Comparison of ENCODE assay signal across 8 cellular contexts in the genomic region with DNA sequence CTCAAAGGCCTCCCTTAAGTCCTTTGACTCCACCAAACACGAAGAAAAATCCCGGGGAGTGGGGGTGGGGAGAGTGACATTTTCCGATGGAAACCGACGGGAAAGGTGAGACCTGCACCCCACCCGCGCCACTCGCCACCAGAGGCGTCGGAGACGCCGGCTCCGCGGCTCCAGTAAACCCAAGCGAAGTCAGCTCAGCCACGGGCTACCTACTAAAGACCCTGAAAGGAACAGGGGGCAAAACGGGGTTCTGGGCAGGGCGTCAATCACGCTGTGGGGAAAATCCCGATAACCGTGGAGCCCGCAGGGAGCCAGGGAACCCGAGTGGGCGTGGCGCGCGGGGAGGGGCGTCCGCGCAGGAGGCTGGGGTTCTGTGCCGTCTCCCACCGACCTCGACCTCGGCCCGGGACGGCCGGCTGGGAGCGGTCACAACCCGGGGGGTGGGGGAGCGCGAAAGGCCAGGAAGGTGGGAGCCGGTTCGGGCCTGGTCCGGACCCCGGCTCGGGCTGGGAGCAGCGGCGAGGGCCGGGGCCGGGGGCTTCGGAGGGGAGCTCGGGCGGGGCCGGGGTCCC. TPM values are rescaled to one million over a fixed set of nuclear protein-coding genes. Genes with fewer than 3 reads are reported as not detected.
DNase-seq lines count a peak whose midpoint lies in the region; ATAC-seq, FAIRE-seq and TF ChIP-seq lines count a peak whose summit lies in the region.

No MANE protein-coding gene starts in this region.

- DNase-seq in A549 (ENCODE audit: low read depth in 1 of 2, low spot score in 1 of 2) = peak in 1 of 2 experiments; percentile 56
- peak in 3 of 4 experiments; percentile 13 to 31 (median 25) for DNase-seq in activated CD4-positive, CD25-positive, alpha-beta regulatory T cell (lab: John Stamatoyannopoulos, UW)
- no peak for DNase-seq in choroid plexus epithelial cell (ENCODE audit: low read depth)
- peak; percentile 20 to 39 for DNase-seq in lung microvascular endothelial cell (ENCODE audit: low read depth in 2 of 2)
- DNase-seq in stimulated activated CD8-positive, alpha-beta memory T cell treated with anti-CD3 and anti-CD28 coated beads, Interleukin-2, amount 100 ng/mL, for 48 hours (ENCODE audit: low read depth in 2 of 2) = peak; percentile 30 to 37
- no peak for DNase-seq in NCI-H187 treated with DMSO at 0.1 percent for 48 hours (lab: John Stamatoyannopoulos, UW)

- H3K4me1 ChIP-seq in A549 = peaks cover 23% of the 10 kb centered on the region

- H3K4me3 ChIP-seq in A549 (peak overlapping the region; percentile 90), choroid plexus epithelial cell (ENCODE audit: low read depth, low read length) (peak overlapping the region; percentile 97)

- CTCF ChIA-PET in A549 (lab: Yijun Ruan, JAX) = no interaction called here

- peak; percentile 17 to 54 for ATAC-seq in A549
- peak; percentile 38 for ATAC-seq in GM19023 (IDR thresholded peaks at IDR 0.05; ENCODE audit: unreplicated experiment)
- ATAC-seq in HG03280 (IDR thresholded peaks at IDR 0.05; ENCODE audit: unreplicated experiment) = peak; percentile 21

- WGBS in A549 (ENCODE audit: missing lambda C conversion rate) = 2% methylated on average over 35 of the region's 54 CpGs

- TF ChIP-seq POLR2A in A549 (IDR thresholded peaks at IDR 0.05; ENCODE audit: low read length) = no peak

- no peaks in the 10 kb centered on the region for H3K9me3 ChIP-seq in A549

- H3K27ac ChIP-seq in A549 = peak overlapping the region; percentile 91 to 95

- POLR2A ChIA-PET in A549 (lab: Yijun Ruan, JAX) = no interaction called here

- TF ChIP-seq RAD21 in A549 (conservative IDR thresholded peaks at IDR 0.05 in 1 of 2, IDR thresholded peaks at IDR 0.05 in 1 of 2) = no peak

- H3K4me2 ChIP-seq in A549 = peak overlapping the region; percentile 98

- no peak for TF ChIP-seq CTCF in A549 (IDR thresholded peaks at IDR 0.05)
- TF ChIP-seq CTCF in choroid plexus epithelial cell (conservative IDR thresholded peaks at IDR 0.05; ENCODE audit: low read depth, low read length) = peak; percentile 22

- TF ChIP-seq EP300 in A549 (IDR thresholded peaks at IDR 0.05) = no peak

- FAIRE-seq in A549 (lab: Jason Lieb, UNC) = no peak

TF ChIP-seq in A549, 52 proteins besides CTCF, POLR2A, EP300 and RAD21:
- no peak for TF ChIP-seq HEYL (CRISPR knock-in tag; IDR thresholded peaks at IDR 0.05)
- TF ChIP-seq ZFP36 (IDR thresholded peaks at IDR 0.05; ENCODE audit: borderline replicate concordance, partially characterized antibody) = no peak
- 0 out of 5 replicates have a peak, but pooled peaks of 1 of the 2 experiments have one; percentile 6 for TF ChIP-seq JUN (IDR thresholded peaks at IDR 0.05)

RNA-seq across cellular contexts. Expression of a gene that starts 0.6 kb away (rescaled TPM):
- polyA plus RNA-seq in A549 (2011; rRNA removed) = 124 and 138 TPM in 2 replicates
- polyA plus RNA-seq in A549 (2012; cell fraction: cytosol; rRNA removed) = 98.5 and 120 TPM in 2 replicates
- 88.3 and 111 TPM in 2 replicates for polyA plus RNA-seq in A549 (2012; cell fraction: nucleus; rRNA removed)
- polyA plus RNA-seq in A549 (2017; fragmentation: RNase III; extraction: RNeasy Plus Mini Kit Qiagen cat#74134 plus additional on column Dnase treatment) = 88.2 to 94.0 TPM (median 89.6 TPM) in 3 replicates
- polyA minus RNA-seq in A549 (2011; rRNA and poly(A)+ RNA removed) = 69.5 and 82.7 TPM in 2 replicates
- total RNA-seq in lung microvascular endothelial cell = 50.8 and 69.8 TPM in 2 replicates

RNA-seq across cellular contexts. Expression of a gene that starts 50.8 kb away (rescaled TPM):
- polyA plus RNA-seq in A549 (2011; rRNA removed) (5.6 and 5.8 TPM in 2 replicates), A549 (2017; fragmentation: RNase III; extraction: RNeasy Plus Mini Kit Qiagen cat#74134 plus additional on column Dnase treatment) (6.1 to 9.9 TPM (median 9.4 TPM) in 3 replicates)
- 16.0 and 21.6 TPM in 2 replicates for polyA plus RNA-seq in A549 (2012; cell fraction: cytosol; rRNA removed)
- polyA plus RNA-seq in A549 (2012; cell fraction: nucleus; rRNA removed) = 20.0 and 20.9 TPM in 2 replicates
- 1.7 and 2.5 TPM in 2 replicates for polyA minus RNA-seq in A549 (2011; rRNA and poly(A)+ RNA removed)
- 2.6 and 3.2 TPM in 2 replicates for total RNA-seq in lung microvascular endothelial cell

Comparison
In these comparisons a context has a peak if more than half of its experiments do, and no peak if none do; other contexts are left out.
1. DNase-seq: peak in activated CD4-positive, CD25-positive, alpha-beta regulatory T cell (3 of 4), lung microvascular endothelial cell (2 of 2) and stimulated activated CD8-positive, alpha-beta memory T cell treated with anti-CD3 and anti-CD28 coated beads, Interleukin-2, amount 100 ng/mL, for 48 hours (2 of 2); none in choroid plexus epithelial cell (single experiment) and NCI-H187 treated with DMSO at 0.1 percent for 48 hours (single experiment).
2. Peak in every context shown above with its lines, with median percentiles within 50 percentile points of each other: ATAC-seq.